Comparison of ENCODE assay signal across 1 cellular context in genomic region chr11:58923300-58923788, GRCh38.
TF ChIP-seq lines count a peak whose summit lies in the region.

No MANE protein-coding gene starts in this region.

TF ChIP-seq in GM12878, 131 proteins besides CTCF, POLR2A, EP300 and RAD21:
- TF ChIP-seq MYC (IDR thresholded peaks at IDR 0.05; ENCODE audit: insufficient read depth, insufficient read length, insufficient replicate concordance, low read length, severe bottlenecking) (no peak), HSF1 (IDR thresholded peaks at IDR 0.05; ENCODE audit: low read depth, low read length) (no peak), RUNX3 (IDR thresholded peaks at IDR 0.05; ENCODE audit: low read length) (peak; percentile 38; the same call in 1 of the 2 replicates), CREM (IDR thresholded peaks at IDR 0.05; ENCODE audit: low read depth) (no peak), USF2 (IDR thresholded peaks at IDR 0.05; ENCODE audit: borderline replicate concordance, low read depth, low read length) (no peak), ZSCAN29 (IDR thresholded peaks at IDR 0.05) (no peak), ZBTB33 (IDR thresholded peaks at IDR 0.05) (no peak), BCL11A (IDR thresholded peaks at IDR 0.05; ENCODE audit: low read depth, low read length) (no peak)
TF ChIP-seq in GM12878: peak in this region for 1.
